Comparison of ENCODE assay signal across 8 cellular contexts in genomic region chr17:50161023-50161910, GRCh38. TPM values are rescaled to one million over a fixed set of nuclear protein-coding genes. Genes with fewer than 3 reads are reported as not detected.
DNase-seq lines count a peak whose midpoint lies in the region; ATAC-seq, FAIRE-seq and TF ChIP-seq lines count a peak whose summit lies in the region.

No MANE protein-coding gene starts in this region.

- H3K4me3 ChIP-seq in H1 (ENCODE audit: extremely low read depth in 1 of 4, insufficient read depth in 2 of 4, low read depth in 3 of 4, low read length in 4 of 4) (peak overlapping the region; percentile 28 to 62 (median 40)), mesodermal cell (ENCODE audit: extremely low read depth, insufficient read depth, low read length, poor library complexity, severe bottlenecking) (peak overlapping the region; percentile 35)

- peaks cover 0 to 7% (median 6%) of the 10 kb centered on the region in 4 experiments; a peak in 3 of 7 replicates for H3K4me1 ChIP-seq in H1 (replicated peaks in 1 of 4; ENCODE audit: control insufficient read depth in 3 of 4, insufficient read depth in 4 of 4, low read length in 3 of 4)
- H3K4me1 ChIP-seq in mesodermal cell (ENCODE audit: control insufficient read depth, insufficient read depth, low read length, poor library complexity, severe bottlenecking): peaks cover 7% of the 10 kb centered on the region

- ATAC-seq in GM19467 (IDR thresholded peaks at IDR 0.05; ENCODE audit: unreplicated experiment): peak; percentile 82

- H3K23me2 ChIP-seq in H1 (ENCODE audit: low read depth, low read length): peaks cover 8% of the 10 kb centered on the region

- peak overlapping the region; percentile 74; the same call in 1 of the 2 replicates for H2BK20ac ChIP-seq in H1 (ENCODE audit: low read length)

- peak overlapping the region in 3 of 4 experiments; percentile 7 to 54 (median 38); a peak in 4 of 7 replicates for H3K9ac ChIP-seq in H1 (replicated peaks in 1 of 4; ENCODE audit: extremely low read depth in 1 of 4, low read depth in 3 of 4, low read length in 3 of 4)

- DNase-seq in COLO668 (lab: John Stamatoyannopoulos, UW; ENCODE audit: unreplicated experiment) (peak; percentile 85), HUDEP-2 (lab: John Stamatoyannopoulos, UW; ENCODE audit: unreplicated experiment in 76 of 76) (peak in 72 of 76 experiments; percentile 22 to 94 (median 80)), NOMO-1 (lab: John Stamatoyannopoulos, UW; ENCODE audit: unreplicated experiment in 2 of 2) (peak; percentile 82 to 97), H1 (ENCODE audit: low read depth in 1 of 2, low spot score in 2 of 2) (peak in 1 of 2 experiments; percentile 99)
- DNase-seq in activated CD8-positive, alpha-beta memory T cell treated with anti-CD3 and anti-CD28 coated beads for 4 hours (ENCODE audit: low read depth in 2 of 2): peak; percentile 89 to 91
- peak; percentile 84 for DNase-seq in stimulated activated CD8-positive, alpha-beta memory T cell treated with anti-CD3 and anti-CD28 coated beads, Interleukin-15, amount 100 ng/mL, for 1 hour (ENCODE audit: low read depth)

- H2AK5ac ChIP-seq in H1 (ENCODE audit: low read depth, low read length): no peak overlapping the region

- TF ChIP-seq POLR2A in H1 (IDR thresholded peaks at IDR 0.05; ENCODE audit: control extremely low read depth in 1 of 2, low read depth in 2 of 2, low read length in 2 of 2): peak in 1 of 2 experiments; percentile 55; a peak in 1 of 3 replicates

- TF ChIP-seq RAD21 in H1 (IDR thresholded peaks at IDR 0.05 in 1 of 2, conservative IDR thresholded peaks at IDR 0.05 in 1 of 2; ENCODE audit: low read depth in 2 of 2, low read length in 2 of 2): peak; percentile 56 to 72

- H3K56ac ChIP-seq in H1 (replicated peaks; ENCODE audit: insufficient read length, low read depth, low read length): no peak overlapping the region

- CTCF ChIA-PET in H1 (lab: Charles Lee; ENCODE audit: partially characterized antibody): interaction anchor here (0.6 to 2.8 kb wide), 44 partner anchors 8 to 204 kb away, joined by 3 to 55 read pairs (median 5); partner anchors contain the start of genes PPP1R9B, SAMD14 and TMEM92

- H2AFZ ChIP-seq in H1 (ENCODE audit: low read length): peak overlapping the region; percentile 99

- H2BK15ac ChIP-seq in H1 (ENCODE audit: low read length): peak overlapping the region; percentile 2; the same call in 1 of the 2 replicates

- H3K9me3 ChIP-seq in H1 (ENCODE audit: insufficient read depth in 2 of 2, low read depth in 1 of 2, low read length in 1 of 2): no peaks in the 10 kb centered on the region
- no peaks in the 10 kb centered on the region for H3K9me3 ChIP-seq in mesodermal cell (ENCODE audit: control insufficient read depth, low read length)

- TF ChIP-seq CTCF in H1 (IDR thresholded peaks at IDR 0.05; ENCODE audit: control extremely low read depth in 1 of 3, insufficient read depth in 1 of 3, low read depth in 1 of 3, low read length in 3 of 3): peak; percentile 89 to 99 (median 97)

- H4K20me1 ChIP-seq in H1 (replicated peaks in 1 of 2; ENCODE audit: control insufficient read depth in 1 of 2, insufficient read depth in 2 of 2, low read length in 2 of 2): no peaks in the 10 kb centered on the region

- peak overlapping the region; percentile 70; the same call in 1 of the 2 replicates for H2BK12ac ChIP-seq in H1 (ENCODE audit: low read depth, low read length)

- peak overlapping the region; percentile 82 for H4K5ac ChIP-seq in H1 (ENCODE audit: insufficient read length, low read depth, low read length)

- no peak overlapping the region for H3K23ac ChIP-seq in H1 (ENCODE audit: insufficient read length)

- peak overlapping the region; percentile 96; the same call in 1 of the 2 replicates for H4K8ac ChIP-seq in H1 (ENCODE audit: extremely low read depth, insufficient read depth, low read length)

- peak overlapping the region; percentile 88 for H3K18ac ChIP-seq in H1 (ENCODE audit: extremely low read depth, low read length)

- POLR2A ChIA-PET in H1 (lab: Charles Lee; ENCODE audit: partially characterized antibody): interaction anchor here (0.9 to 2.7 kb wide), 5 partner anchors 9 to 38 kb away, joined by 3 to 25 read pairs (median 5); no protein-coding TSS in a partner anchor

- peak; percentile 68 for FAIRE-seq in H1 (lab: Jason Lieb, UNC)

- H3K4ac ChIP-seq in H1 (replicated peaks; ENCODE audit: insufficient read length, low read depth, low read length): peak overlapping the region; percentile 71

- H3K27me3 ChIP-seq in H1 (replicated peaks in 1 of 4; ENCODE audit: control insufficient read depth in 3 of 4, extremely low read depth in 1 of 4, insufficient read depth in 3 of 4, low read length in 3 of 4): peaks cover 0 to 6% (median 0%) of the 10 kb centered on the region in 4 experiments; a peak in 2 of 7 replicates

- H2BK5ac ChIP-seq in H1 (ENCODE audit: low read depth, low read length): no peak overlapping the region; the same call in 1 of the 2 replicates

- no peaks in the 10 kb centered on the region for H3K79me2 ChIP-seq in H1 (ENCODE audit: control insufficient read depth in 1 of 2, insufficient read depth in 2 of 2, low read length in 2 of 2)

- H2BK120ac ChIP-seq in H1 (replicated peaks; ENCODE audit: low read depth, low read length): peak overlapping the region; percentile 52

- 5% methylated on average over 53 of the region's 53 CpGs; no CpG with 5 or more reads in 1 of the 2 experiments for WGBS in H1 (ENCODE audit: extremely low coverage in 1 of 2, insufficient coverage in 1 of 2, insufficient read length in 1 of 2, insufficient replicate concordance in 2 of 2, low coverage in 1 of 2, low lambda C conversion rate in 2 of 2, missing lambda C conversion rate in 1 of 2), 2 experiments
- WGBS in mesodermal cell (ENCODE audit: insufficient coverage in 2 of 2), 2 experiments: 3% methylated on average over 27 to 34 of the region's 53 CpGs

- H3K79me1 ChIP-seq in H1 (ENCODE audit: low read depth, low read length): no peaks in the 10 kb centered on the region

- H3K14ac ChIP-seq in H1 (ENCODE audit: insufficient read length): no peak overlapping the region

- TF ChIP-seq EP300 in H1 (IDR thresholded peaks at IDR 0.05; ENCODE audit: borderline replicate concordance in 1 of 2, low read depth in 2 of 2, low read length in 2 of 2): no peak

- H3K4me2 ChIP-seq in H1 (ENCODE audit: insufficient read depth in 1 of 2, low read depth in 2 of 2, low read length in 2 of 2): peak overlapping the region; percentile 35 to 88

- H3K36me3 ChIP-seq in H1 (ENCODE audit: control insufficient read depth in 2 of 4, insufficient read depth in 4 of 4, low read length in 3 of 4) (no peaks in the 10 kb centered on the region), mesodermal cell (ENCODE audit: control insufficient read depth, insufficient read depth, low read length) (no peaks in the 10 kb centered on the region)

- H4K91ac ChIP-seq in H1 (replicated peaks; ENCODE audit: insufficient read length, low read length): peak overlapping the region; percentile 81

- H3K27ac ChIP-seq in H1 (ENCODE audit: low read depth, low read length) (no peak overlapping the region), mesodermal cell (ENCODE audit: low read depth, low read length, severe bottlenecking) (peak overlapping the region; percentile 66)

RNA-seq across cellular contexts. Expression of gene SGCA, which starts 4.5 kb away (rescaled TPM):
- not detected in 2 replicates for total RNA-seq in H1 (2021; fragmentation: NEBNext Ultra II Directional; extraction: Animal tissue kit (Norgen Biotek cat#: 25700))
- 0.12 and 0.36 TPM in 2 replicates for polyA plus RNA-seq in H1 (2011; rRNA removed)
- 0.18 TPM for polyA plus RNA-seq in H1 (2011; cell fraction: cytosol; rRNA removed)
- polyA plus RNA-seq in H1 (2011; cell fraction: nucleus; rRNA removed): 0.27 TPM
- 0.31 to 0.65 TPM in 2 of 4 replicates, not detected in the others for polyA plus RNA-seq in H1 (2012, experiment 1 of 2)
- polyA plus RNA-seq in H1 (2012, experiment 2 of 2): 0.43 TPM
- polyA plus RNA-seq in H1 (2013, experiment 1 of 2): 0.36 TPM
- 0.33 TPM for polyA plus RNA-seq in H1 (2013, experiment 2 of 2)
- not detected in 2 replicates for polyA minus RNA-seq in H1 (2011; rRNA and poly(A)+ RNA removed)
- polyA minus RNA-seq in H1 (2011; cell fraction: cytosol; rRNA and poly(A)+ RNA removed): not detected
- not detected for polyA minus RNA-seq in H1 (2011; cell fraction: nucleus; rRNA and poly(A)+ RNA removed)
- 2.4 TPM for polyA plus RNA-seq in mesodermal cell (2013, experiment 1 of 2)
- 1.3 TPM for polyA plus RNA-seq in mesodermal cell (2013, experiment 2 of 2)

RNA-seq across cellular contexts. Expression of gene PPP1R9B, which starts 10.8 kb away (rescaled TPM):
- 13.1 and 14.1 TPM in 2 replicates for total RNA-seq in H1 (2021; fragmentation: NEBNext Ultra II Directional; extraction: Animal tissue kit (Norgen Biotek cat#: 25700))
- polyA plus RNA-seq in H1 (2011; rRNA removed): 5.2 and 6.1 TPM in 2 replicates
- 6.2 TPM for polyA plus RNA-seq in H1 (2011; cell fraction: cytosol; rRNA removed)
- polyA plus RNA-seq in H1 (2011; cell fraction: nucleus; rRNA removed): 11.6 TPM
- 13.3 to 16.7 TPM (median 15.0 TPM) in 4 replicates for polyA plus RNA-seq in H1 (2012, experiment 1 of 2)
- polyA plus RNA-seq in H1 (2012, experiment 2 of 2): 9.9 TPM
- polyA plus RNA-seq in H1 (2013, experiment 1 of 2): 6.4 TPM
- polyA plus RNA-seq in H1 (2013, experiment 2 of 2): 6.6 TPM
- polyA minus RNA-seq in H1 (2011; rRNA and poly(A)+ RNA removed): 3.9 and 6.5 TPM in 2 replicates
- polyA minus RNA-seq in H1 (2011; cell fraction: cytosol; rRNA and poly(A)+ RNA removed): 7.4 TPM
- 6.0 TPM for polyA minus RNA-seq in H1 (2011; cell fraction: nucleus; rRNA and poly(A)+ RNA removed)
- 45.5 TPM for polyA plus RNA-seq in mesodermal cell (2013, experiment 1 of 2)
- polyA plus RNA-seq in mesodermal cell (2013, experiment 2 of 2): 36.7 TPM

RNA-seq across cellular contexts. Expression of gene SAMD14, which starts 31.3 kb away (rescaled TPM):
- 5.8 and 5.9 TPM in 2 replicates for total RNA-seq in H1 (2021; fragmentation: NEBNext Ultra II Directional; extraction: Animal tissue kit (Norgen Biotek cat#: 25700))
- polyA plus RNA-seq in H1 (2011; rRNA removed): 5.2 and 5.7 TPM in 2 replicates
- 3.9 TPM for polyA plus RNA-seq in H1 (2011; cell fraction: cytosol; rRNA removed)
- polyA plus RNA-seq in H1 (2011; cell fraction: nucleus; rRNA removed): 12.4 TPM
- 6.3 to 11.5 TPM (median 8.1 TPM) in 4 replicates for polyA plus RNA-seq in H1 (2012, experiment 1 of 2)
- 3.9 TPM for polyA plus RNA-seq in H1 (2012, experiment 2 of 2)
- 3.4 TPM for polyA plus RNA-seq in H1 (2013, experiment 1 of 2)
- 3.4 TPM for polyA plus RNA-seq in H1 (2013, experiment 2 of 2)
- polyA minus RNA-seq in H1 (2011; rRNA and poly(A)+ RNA removed): 2.6 and 3.1 TPM in 2 replicates
- polyA minus RNA-seq in H1 (2011; cell fraction: cytosol; rRNA and poly(A)+ RNA removed): 2.9 TPM
- polyA minus RNA-seq in H1 (2011; cell fraction: nucleus; rRNA and poly(A)+ RNA removed): 4.2 TPM
- 26.6 TPM for polyA plus RNA-seq in mesodermal cell (2013, experiment 1 of 2)
- polyA plus RNA-seq in mesodermal cell (2013, experiment 2 of 2): 18.7 TPM

RNA-seq across cellular contexts. Expression of gene COL1A1, which starts 40.2 kb away (rescaled TPM):
- 80.4 and 88.1 TPM in 2 replicates for total RNA-seq in H1 (2021; fragmentation: NEBNext Ultra II Directional; extraction: Animal tissue kit (Norgen Biotek cat#: 25700))
- 14.1 and 27.3 TPM in 2 replicates for polyA plus RNA-seq in H1 (2011; rRNA removed)
- polyA plus RNA-seq in H1 (2011; cell fraction: cytosol; rRNA removed): 9.3 TPM
- polyA plus RNA-seq in H1 (2011; cell fraction: nucleus; rRNA removed): 112 TPM
- 59.0 to 109 TPM (median 93.2 TPM) in 4 replicates for polyA plus RNA-seq in H1 (2012, experiment 1 of 2)
- 56.3 TPM for polyA plus RNA-seq in H1 (2012, experiment 2 of 2)
- 109 TPM for polyA plus RNA-seq in H1 (2013, experiment 1 of 2)
- 85.3 TPM for polyA plus RNA-seq in H1 (2013, experiment 2 of 2)
- 50.2 and 51.4 TPM in 2 replicates for polyA minus RNA-seq in H1 (2011; rRNA and poly(A)+ RNA removed)
- 33.6 TPM for polyA minus RNA-seq in H1 (2011; cell fraction: cytosol; rRNA and poly(A)+ RNA removed)
- polyA minus RNA-seq in H1 (2011; cell fraction: nucleus; rRNA and poly(A)+ RNA removed): 122 TPM
- polyA plus RNA-seq in mesodermal cell (2013, experiment 1 of 2): 852 TPM
- 735 TPM for polyA plus RNA-seq in mesodermal cell (2013, experiment 2 of 2)
